18 cellular contexts compared by ENCODE assay signal in the genomic region with DNA sequence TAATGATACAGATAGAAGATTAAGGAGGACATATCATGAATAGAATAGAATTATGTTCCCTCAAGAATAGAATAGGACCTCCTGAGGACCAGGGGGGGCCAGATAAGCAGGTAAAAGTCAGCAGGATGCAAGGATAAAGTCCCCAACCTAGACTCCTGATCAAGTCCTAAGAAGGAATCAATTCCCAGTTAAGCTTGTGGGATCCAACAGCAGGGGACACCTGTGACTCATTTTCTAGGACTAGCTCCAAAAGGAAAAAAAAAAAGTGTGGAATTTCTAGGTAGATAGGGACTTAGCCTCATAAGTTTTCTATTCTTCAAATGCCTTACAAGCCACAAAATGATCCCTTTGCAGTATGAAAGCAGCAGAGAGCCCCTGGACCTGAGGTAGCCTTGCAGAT.
DNase-seq lines count a peak whose midpoint lies in the region; ATAC-seq and TF ChIP-seq lines count a peak whose summit lies in the region.
"Had no signal": no experiment of that assay in that cellular context is flagged by ENCODE, and none has a peak within 500 bp of the region (broad histone marks: within the 10 kb centered on the region; RNA-seq: fewer than 3 reads in every experiment).

No MANE protein-coding gene starts in this region.

- ATAC-seq in HG02938 (IDR thresholded peaks at IDR 0.05; ENCODE audit: unreplicated experiment), result no peak
- ATAC-seq: HepG2 had no signal

- no peak overlapping the region for H3K18ac ChIP-seq in mesendoderm (ENCODE audit: low read length)

- H3K27me3 ChIP-seq in Caco-2 (replicated peaks; ENCODE audit: control insufficient read depth, insufficient read depth, low read length), result no peaks in the 10 kb centered on the region
- H3K27me3 ChIP-seq in dorsolateral prefrontal cortex, result no peaks in the 10 kb centered on the region
- H3K27me3 ChIP-seq in mesendoderm (ENCODE audit: insufficient read depth, low read length, poor library complexity), result no peaks in the 10 kb centered on the region
- H3K27me3 ChIP-seq: MG63 had no signal

- peaks cover 24% of the 10 kb centered on the region for H3K4me1 Mint-ChIP-seq in Caco-2 (ENCODE audit: low read depth, unreplicated experiment)
- peaks cover 21% of the 10 kb centered on the region for H3K4me1 Mint-ChIP-seq in progenitor cell of endocrine pancreas (ENCODE audit: low read depth)
- H3K4me1 Mint-ChIP-seq: CD4-positive, alpha-beta memory T cell had no signal

- no peak overlapping the region for H2AK5ac ChIP-seq in mesendoderm (ENCODE audit: low read length)

- no peak for TF ChIP-seq CTCF in Caco-2 (IDR thresholded peaks at IDR 0.05; ENCODE audit: insufficient read depth in 1 of 2, low read depth in 1 of 2, low read length in 1 of 2, severe bottlenecking in 1 of 2, unreplicated experiment in 1 of 2)
- no peak for TF ChIP-seq CTCF in dorsolateral prefrontal cortex (IDR thresholded peaks at IDR 0.05 in 54 of 56, conservative IDR thresholded peaks at IDR 0.05 in 2 of 56; ENCODE audit: low read depth in 1 of 56, partially characterized antibody in 56 of 56)
- no peak for TF ChIP-seq CTCF in progenitor cell of endocrine pancreas (IDR thresholded peaks at IDR 0.05; ENCODE audit: unreplicated experiment)

- no peak overlapping the region for H3K4me2 ChIP-seq in mesendoderm (ENCODE audit: low read length)
- H3K4me2 ChIP-seq: KMS-11, PC-9 had no signal

- H3K56ac ChIP-seq in mesendoderm (ENCODE audit: low read length), result peak overlapping the region; percentile 73

- no peak overlapping the region for H3K4me3 Mint-ChIP-seq in Caco-2 (ENCODE audit: unreplicated experiment)
- H3K4me3 Mint-ChIP-seq in progenitor cell of endocrine pancreas (ENCODE audit: low read depth), result no peak overlapping the region
- H3K4me3 Mint-ChIP-seq: CD4-positive, alpha-beta memory T cell had no signal

- H3K79me2 ChIP-seq in mesendoderm (ENCODE audit: control insufficient read depth, insufficient read depth, low read length), result no peaks in the 10 kb centered on the region

- no peaks in the 10 kb centered on the region for H3K27me3 Mint-ChIP-seq in Caco-2 (ENCODE audit: insufficient read depth, unreplicated experiment)
- no peaks in the 10 kb centered on the region for H3K27me3 Mint-ChIP-seq in progenitor cell of endocrine pancreas
- H3K27me3 Mint-ChIP-seq: CD4-positive, alpha-beta memory T cell had no signal

- CTCF ChIA-PET in Caco-2 (lab: Charles Lee), result interaction anchor here (0.8 to 2.1 kb wide), 9 partner anchors 15 to 262 kb away, joined by 3 to 10 read pairs (median 5); no protein-coding TSS in a partner anchor

- H4K8ac ChIP-seq in mesendoderm (ENCODE audit: low read depth, low read length), result no peak overlapping the region

- no peaks in the 10 kb centered on the region for H3K79me1 ChIP-seq in mesendoderm (ENCODE audit: low read length)

- H3K9ac ChIP-seq in mesendoderm (ENCODE audit: low read length), result no peak overlapping the region
- H3K9ac ChIP-seq: KMS-11 had no signal

- H3K36me3 ChIP-seq in Caco-2 (ENCODE audit: control insufficient read depth, insufficient read depth, low read length), result no peaks in the 10 kb centered on the region
- H3K36me3 ChIP-seq in mesendoderm (ENCODE audit: control insufficient read depth, insufficient read depth, low read length), result no peaks in the 10 kb centered on the region
- H3K36me3 ChIP-seq: MG63 had no signal

- H2BK5ac ChIP-seq in mesendoderm (ENCODE audit: low read length), result peak overlapping the region; percentile 86

- DNase-seq in Caco-2 (no peak), M059J (ENCODE audit: low read depth) (peak; percentile 36), dorsolateral prefrontal cortex (no peak), mesendoderm (peak; percentile 82), SW 1271 (lab: John Stamatoyannopoulos, UW) (no peak), progenitor cell of endocrine pancreas (ENCODE audit: low spot score, unreplicated experiment) (no peak)
- DNase-seq in stimulated activated naive CD4-positive, alpha-beta T cell (lab: John Stamatoyannopoulos, UW), result no peak
- DNase-seq: 8988T; CD4-positive, alpha-beta memory T cell; DMS79 treated with DMSO at 0.1 percent for 48 hours; MG63; NCI-H1092; NCI-H2107; NCI-H2227 treated with DMSO at 0.1 percent for 48 hours; PC-9 had no signal

- no peak overlapping the region for H3K4ac ChIP-seq in mesendoderm (ENCODE audit: low read depth, low read length)

- no peak overlapping the region for H2BK15ac ChIP-seq in mesendoderm (replicated peaks; ENCODE audit: low read depth)

- TSS peak; percentile 19 for BruUV-seq in Caco-2 (replicated peaks; lab: Mats Ljungman, UMichigan)

- H3K27ac ChIP-seq in dorsolateral prefrontal cortex, result peak overlapping the region in 50 of 59 donors; percentile 1 to 89 (median 79)
- H3K27ac ChIP-seq in mesendoderm (ENCODE audit: low read depth, low read length), result peak overlapping the region; percentile 38
- H3K27ac ChIP-seq: KMS-11, PC-9 had no signal

- no peak overlapping the region for H3K23ac ChIP-seq in mesendoderm (ENCODE audit: low read length)

- no peaks in the 10 kb centered on the region for H3K9me3 Mint-ChIP-seq in Caco-2 (ENCODE audit: unreplicated experiment)
- peaks cover 4% of the 10 kb centered on the region for H3K9me3 Mint-ChIP-seq in progenitor cell of endocrine pancreas (ENCODE audit: low read depth)

- peak overlapping the region; percentile 89 for H3K27ac Mint-ChIP-seq in Caco-2 (ENCODE audit: unreplicated experiment)
- H3K27ac Mint-ChIP-seq in progenitor cell of endocrine pancreas, result no peak overlapping the region
- H3K27ac Mint-ChIP-seq: CD4-positive, alpha-beta memory T cell had no signal

- POLR2A ChIA-PET in Caco-2 (lab: Charles Lee), result interaction anchor here (0.6 to 1.2 kb wide), 2 partner anchors 47 to 90 kb away, joined by 3 to 4 read pairs; no protein-coding TSS in a partner anchor

- no peak overlapping the region for H3K4me3 ChIP-seq in Caco-2 (ENCODE audit: low read depth, low read length)
- H3K4me3 ChIP-seq in dorsolateral prefrontal cortex, result no peak overlapping the region
- no peak overlapping the region for H3K4me3 ChIP-seq in mesendoderm (ENCODE audit: low read length)
- H3K4me3 ChIP-seq: MG63, PC-9 had no signal

- intact Hi-C loops in Caco-2 (cut with micrococcal nuclease; ENCODE audit: unreplicated experiment) (loop anchor here (5.0 to 10.0 kb wide), 6 partner anchors 95 to 585 kb away; partner anchors contain the start of gene FGFR2), dorsolateral prefrontal cortex (cut with DNase I) (loop anchor here (5.0 to 10.0 kb wide), 2 partner anchors 247 to 410 kb away; partner anchors contain the start of gene FGFR2 (in 1 of the 2))

- H3K36me3 Mint-ChIP-seq in Caco-2 (ENCODE audit: insufficient read depth, unreplicated experiment), result peaks cover 6% of the 10 kb centered on the region
- H3K36me3 Mint-ChIP-seq in progenitor cell of endocrine pancreas (ENCODE audit: insufficient read depth), result no peaks in the 10 kb centered on the region
- H3K36me3 Mint-ChIP-seq: CD4-positive, alpha-beta memory T cell had no signal

- peaks cover 31% of the 10 kb centered on the region for H3K4me1 ChIP-seq in Caco-2
- H3K4me1 ChIP-seq in mesendoderm (ENCODE audit: control insufficient read depth, low read depth, low read length), result peaks cover 4% of the 10 kb centered on the region

- no peaks in the 10 kb centered on the region for H3K9me3 ChIP-seq in Caco-2
- H3K9me3 ChIP-seq: MG63 had no signal

- no peak overlapping the region for H4K5ac ChIP-seq in mesendoderm (ENCODE audit: low read length)

- H2BK120ac ChIP-seq in mesendoderm (ENCODE audit: low read depth, low read length), result no peak overlapping the region

Comparison
In these comparisons a context has a peak if more than half of its experiments do, and no peak if none do; other contexts are left out.
1. DNase-seq: peak in M059J (single experiment) and mesendoderm (single experiment); none in Caco-2 (0 of 2), dorsolateral prefrontal cortex (0 of 10), SW 1271 (0 of 2), progenitor cell of endocrine pancreas (single experiment) and stimulated activated naive CD4-positive, alpha-beta T cell (0 of 6).